8 cellular contexts compared by ENCODE assay signal in the genomic region with DNA sequence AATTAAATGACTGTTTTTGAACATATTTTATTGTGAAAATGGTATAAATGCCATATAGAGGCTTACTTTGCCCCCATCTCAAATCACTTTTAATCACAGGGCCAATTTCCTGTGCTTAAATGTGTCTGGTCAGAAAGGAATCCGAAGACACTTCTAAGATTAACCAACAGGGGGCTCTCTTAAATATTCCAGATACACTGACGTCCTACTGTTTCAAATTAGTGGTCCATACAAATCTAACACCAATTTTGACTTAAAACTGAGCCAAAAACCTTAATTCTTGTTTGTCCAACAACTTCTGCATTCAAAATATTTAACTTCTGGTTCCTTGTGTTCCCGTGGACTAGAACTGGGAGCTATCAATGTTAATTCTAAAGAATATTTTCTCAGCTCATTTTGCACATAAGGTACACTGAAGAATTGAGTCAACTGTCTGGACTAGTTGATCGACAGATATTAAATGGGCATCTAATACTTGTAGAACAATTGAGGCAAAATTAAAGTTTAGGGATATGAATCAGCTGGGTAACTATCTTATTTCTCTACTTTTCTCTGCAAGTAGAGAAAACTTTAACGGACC.
DNase-seq lines count a peak whose midpoint lies in the region; ATAC-seq, FAIRE-seq and TF ChIP-seq lines count a peak whose summit lies in the region.

No MANE protein-coding gene starts in this region.

- TF ChIP-seq POLR2A in body of pancreas (IDR thresholded peaks at IDR 0.05) (no peak), HepG2 (IDR thresholded peaks at IDR 0.05; ENCODE audit: insufficient read depth in 1 of 2, low read depth in 2 of 2, low read length in 2 of 2) (no peak)

- H3K27me3 ChIP-seq in body of pancreas (no peaks in the 10 kb centered on the region), HepG2 (ENCODE audit: control insufficient read depth in 1 of 2, insufficient read depth in 2 of 2, low read length in 2 of 2) (no peaks in the 10 kb centered on the region)

- CTCF ChIA-PET in HepG2 (lab: Yijun Ruan, JAX; ENCODE audit: low intra/inter-chr PET ratio, low total read pairs) = no interaction called here

- no peak overlapping the region for H3K27ac Mint-ChIP-seq in stimulated activated naive CD8-positive, alpha-beta T cell treated with anti-CD3 and anti-CD28 coated beads, Interleukin-15, amount 100 ng/mL, for 72 hours

- H3K79me2 ChIP-seq in HepG2 (ENCODE audit: insufficient read depth, low read length) = no peaks in the 10 kb centered on the region

- WGBS in body of pancreas, 2 donors = 51 to 54% methylated on average over 5 of the region's 5 CpGs
- WGBS in HepG2 (ENCODE audit: low lambda C conversion rate) = 14% methylated on average over 5 of the region's 5 CpGs

- H3K9ac ChIP-seq in HepG2 (ENCODE audit: insufficient read depth, low read depth, low read length) = no peak overlapping the region

- no peak overlapping the region for H2AFZ ChIP-seq in HepG2 (ENCODE audit: low read length)

- ATAC-seq in body of pancreas (peak; percentile 68), HepG2 (peak; percentile 78), HG03045 (IDR thresholded peaks at IDR 0.05; ENCODE audit: unreplicated experiment) (no peak), GM19351 (IDR thresholded peaks at IDR 0.05; ENCODE audit: unreplicated experiment) (no peak)
- no peak for ATAC-seq in stimulated activated naive CD8-positive, alpha-beta T cell treated with anti-CD3 and anti-CD28 coated beads, Interleukin-15, amount 100 ng/mL, for 72 hours

- TF ChIP-seq RAD21 in HepG2 (CRISPR knock-in tag; IDR thresholded peaks at IDR 0.05) = no peak

- no peak overlapping the region for H3K4me3 Mint-ChIP-seq in stimulated activated naive CD8-positive, alpha-beta T cell treated with anti-CD3 and anti-CD28 coated beads, Interleukin-15, amount 100 ng/mL, for 72 hours

- no peak overlapping the region for H3K27ac ChIP-seq in body of pancreas
- no peak overlapping the region for H3K27ac ChIP-seq in HepG2 (ENCODE audit: extremely low read length, insufficient read depth, low read length)

- H3K9me3 Mint-ChIP-seq in stimulated activated naive CD8-positive, alpha-beta T cell treated with anti-CD3 and anti-CD28 coated beads, Interleukin-15, amount 100 ng/mL, for 72 hours = peaks cover 0 to 3% of the 10 kb centered on the region in 2 donors

- FAIRE-seq in HepG2 (lab: Jason Lieb, UNC) = no peak

- H3K4me1 Mint-ChIP-seq in stimulated activated naive CD8-positive, alpha-beta T cell treated with anti-CD3 and anti-CD28 coated beads, Interleukin-15, amount 100 ng/mL, for 72 hours = peaks cover 13% of the 10 kb centered on the region

- BruUV-seq in HepG2 (replicated peaks; lab: Mats Ljungman, UMichigan) = no TSS peak

- H3K4me2 ChIP-seq in HepG2 (ENCODE audit: low read depth, low read length) = no peak overlapping the region

- TF ChIP-seq EP300 in HepG2 (IDR thresholded peaks at IDR 0.05; ENCODE audit: low read depth in 2 of 2, low read length in 2 of 2) = no peak
- no peak for TF ChIP-seq EP300 in HepG2 (CRISPR knock-in tag; IDR thresholded peaks at IDR 0.05; ENCODE audit: borderline replicate concordance)

- intact Hi-C loops in body of pancreas (cut with DNase I) = no loop called here
- intact Hi-C loops in HepG2 (cut with micrococcal nuclease; ENCODE audit: unreplicated experiment) = loop anchor here (1.0 kb wide), 1 partner anchor 385 kb away; no protein-coding TSS in a partner anchor

- H3K9me3 ChIP-seq in body of pancreas (no peaks in the 10 kb centered on the region), HepG2 (ENCODE audit: low read length) (no peaks in the 10 kb centered on the region)

- TF ChIP-seq CTCF in body of pancreas (IDR thresholded peaks at IDR 0.05) (peak; percentile 17 to 56 (median 54)), HepG2 (CRISPR knock-in tag; IDR thresholded peaks at IDR 0.05) (peak; percentile 51)

- in situ Hi-C loops in G401 (cut with HindIII; ENCODE audit: low sequenced_read_pairs) (no loop called here), HepG2 (cut with HindIII; ENCODE audit: extremely low pct_ligation_motif_present, low pct_unique_long_range_greater_than_20kb) (no loop called here)

- POLR2A ChIA-PET in HepG2 (lab: Yijun Ruan, JAX) = no interaction called here

- no peaks in the 10 kb centered on the region for H4K20me1 ChIP-seq in HepG2 (ENCODE audit: insufficient read depth, low read length)

- H3K4me3 ChIP-seq in body of pancreas (no peak overlapping the region), HepG2 (replicated peaks in 1 of 3; ENCODE audit: insufficient read depth in 1 of 3, low read depth in 2 of 3, low read length in 3 of 3) (no peak overlapping the region)

- H3K27me3 Mint-ChIP-seq in stimulated activated naive CD8-positive, alpha-beta T cell treated with anti-CD3 and anti-CD28 coated beads, Interleukin-15, amount 100 ng/mL, for 72 hours = no peaks in the 10 kb centered on the region

- no peaks in the 10 kb centered on the region for H3K36me3 ChIP-seq in body of pancreas (replicated peaks in 1 of 2; ENCODE audit: insufficient read depth in 1 of 2, low read depth in 2 of 2)
- H3K36me3 ChIP-seq in HepG2 (replicated peaks in 1 of 2; ENCODE audit: control insufficient read depth in 1 of 2, insufficient read depth in 2 of 2, low read length in 2 of 2) = no peaks in the 10 kb centered on the region

- H3K4me1 ChIP-seq in body of pancreas (no peaks in the 10 kb centered on the region), HepG2 (ENCODE audit: insufficient read depth, low read length) (no peaks in the 10 kb centered on the region)

- peak; percentile 17 for DNase-seq in 8988T
- peak; percentile 23 for DNase-seq in G401 (ENCODE audit: low spot score)
- peak; percentile 35 for DNase-seq in LoVo (ENCODE audit: low spot score)
- DNase-seq in body of pancreas = peak in 1 of 4 donors; percentile 3
- peak; percentile 35 for DNase-seq in HepG2 (ENCODE audit: low spot score)
- no peak for DNase-seq in stimulated activated naive CD8-positive, alpha-beta T cell treated with anti-CD3 and anti-CD28 coated beads, Interleukin-15, amount 100 ng/mL, for 72 hours

TF ChIP-seq in HepG2, 621 proteins besides CTCF, POLR2A, EP300 and RAD21:
- TF ChIP-seq SMC3 (IDR thresholded peaks at IDR 0.05; ENCODE audit: low read length) (peak; percentile 42; the same call in 1 of the 2 replicates), ZNF652 (CRISPR knock-in tag; IDR thresholded peaks at IDR 0.05; ENCODE audit: borderline replicate concordance, low read depth) (no peak), ZMAT3 (CRISPR knock-in tag; conservative IDR thresholded peaks at IDR 0.05) (no peak), ZNF589 (CRISPR knock-in tag; conservative IDR thresholded peaks at IDR 0.05) (no peak), RNF2 (conservative IDR thresholded peaks at IDR 0.05; ENCODE audit: low read depth) (no peak), ZNF724P (CRISPR knock-in tag; IDR thresholded peaks at IDR 0.05; ENCODE audit: borderline replicate concordance) (no peak), TAF1 (CRISPR knock-in tag; IDR thresholded peaks at IDR 0.05) (no peak), RARA (CRISPR knock-in tag; IDR thresholded peaks at IDR 0.05) (no peak), ZNF564 (CRISPR knock-in tag; IDR thresholded peaks at IDR 0.05) (no peak), SPEN (CRISPR knock-in tag; IDR thresholded peaks at IDR 0.05; ENCODE audit: low read depth) (no peak), ZNF10 (CRISPR knock-in tag; IDR thresholded peaks at IDR 0.05; ENCODE audit: borderline replicate concordance, low read depth) (no peak), BRCA1 (CRISPR knock-in tag; IDR thresholded peaks at IDR 0.05) (no peak), STAG1 (CRISPR knock-in tag; IDR thresholded peaks at IDR 0.05) (peak; percentile 44), PPARG (CRISPR knock-in tag; conservative IDR thresholded peaks at IDR 0.05) (no peak)
- TF ChIP-seq, protein P1, sequence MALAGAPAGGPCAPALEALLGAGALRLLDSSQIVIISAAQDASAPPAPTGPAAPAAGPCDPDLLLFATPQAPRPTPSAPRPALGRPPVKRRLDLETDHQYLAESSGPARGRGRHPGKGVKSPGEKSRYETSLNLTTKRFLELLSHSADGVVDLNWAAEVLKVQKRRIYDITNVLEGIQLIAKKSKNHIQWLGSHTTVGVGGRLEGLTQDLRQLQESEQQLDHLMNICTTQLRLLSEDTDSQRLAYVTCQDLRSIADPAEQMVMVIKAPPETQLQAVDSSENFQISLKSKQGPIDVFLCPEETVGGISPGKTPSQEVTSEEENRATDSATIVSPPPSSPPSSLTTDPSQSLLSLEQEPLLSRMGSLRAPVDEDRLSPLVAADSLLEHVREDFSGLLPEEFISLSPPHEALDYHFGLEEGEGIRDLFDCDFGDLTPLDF (CRISPR knock-in tag; IDR thresholded peaks at IDR 0.05) = no peak
- TF ChIP-seq, protein P2, sequence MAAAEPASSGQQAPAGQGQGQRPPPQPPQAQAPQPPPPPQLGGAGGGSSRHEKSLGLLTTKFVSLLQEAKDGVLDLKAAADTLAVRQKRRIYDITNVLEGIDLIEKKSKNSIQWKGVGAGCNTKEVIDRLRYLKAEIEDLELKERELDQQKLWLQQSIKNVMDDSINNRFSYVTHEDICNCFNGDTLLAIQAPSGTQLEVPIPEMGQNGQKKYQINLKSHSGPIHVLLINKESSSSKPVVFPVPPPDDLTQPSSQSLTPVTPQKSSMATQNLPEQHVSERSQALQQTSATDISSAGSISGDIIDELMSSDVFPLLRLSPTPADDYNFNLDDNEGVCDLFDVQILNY (CRISPR knock-in tag; conservative IDR thresholded peaks at IDR 0.05) = no peak

Comparison
In these comparisons a context has a peak if more than half of its experiments do, and no peak if none do; other contexts are left out.
1. DNase-seq: peak in 8988T (single experiment), G401 (single experiment), LoVo (single experiment) and HepG2 (single experiment); none in stimulated activated naive CD8-positive, alpha-beta T cell treated with anti-CD3 and anti-CD28 coated beads, Interleukin-15, amount 100 ng/mL, for 72 hours (0 of 2).
2. ATAC-seq: peak in body of pancreas (single experiment) and HepG2 (single experiment); none in HG03045 (single experiment), GM19351 (single experiment) and stimulated activated naive CD8-positive, alpha-beta T cell treated with anti-CD3 and anti-CD28 coated beads, Interleukin-15, amount 100 ng/mL, for 72 hours (single experiment).